ENCODE assay signal across 1 cellular context in genomic region chr22:39953101-39953500, GRCh38.
TF ChIP-seq lines count a peak whose summit lies in the region.

No MANE protein-coding gene starts in this region.

TF ChIP-seq in H1, 55 proteins besides CTCF, POLR2A, EP300 and RAD21:
- no peak for TF ChIP-seq SRF (IDR thresholded peaks at IDR 0.05; ENCODE audit: low read depth, low read length)
- TF ChIP-seq KDM4A (IDR thresholded peaks at IDR 0.05; ENCODE audit: low read depth, low read length, severe bottlenecking) = no peak
- TF ChIP-seq E2F6 (IDR thresholded peaks at IDR 0.05) = no peak
- TF ChIP-seq ATF2 (IDR thresholded peaks at IDR 0.05; ENCODE audit: low read length) = no peak
- no peak for TF ChIP-seq CEBPB (IDR thresholded peaks at IDR 0.05; ENCODE audit: low read depth, low read length)
- TF ChIP-seq NRF1 (IDR thresholded peaks at IDR 0.05; ENCODE audit: low read depth, low read length) = no peak
- TF ChIP-seq EZH2 (IDR thresholded peaks at IDR 0.05; ENCODE audit: low read depth, low read length, severe bottlenecking) = no peak
- TF ChIP-seq FOSL1 (IDR thresholded peaks at IDR 0.05; ENCODE audit: insufficient read depth, low read depth, low read length) = no peak
- TF ChIP-seq BACH1 (IDR thresholded peaks at IDR 0.05; ENCODE audit: low read length) = no peak
- TF ChIP-seq CBX5 (IDR thresholded peaks at IDR 0.05; ENCODE audit: low read depth, low read length) = no peak
- TF ChIP-seq SP1 (IDR thresholded peaks at IDR 0.05; ENCODE audit: low read depth, low read length) = no peak
- TF ChIP-seq KDM5A (IDR thresholded peaks at IDR 0.05; ENCODE audit: low read length) = no peak
- no peak for TF ChIP-seq EGR1 (IDR thresholded peaks at IDR 0.05; ENCODE audit: borderline replicate concordance, low read depth, low read length)
- TF ChIP-seq RNF2 (IDR thresholded peaks at IDR 0.05; ENCODE audit: borderline replicate concordance, low read depth, low read length, missing control alignments, poor library complexity, severe bottlenecking) = no peak
- TF ChIP-seq ASH2L (IDR thresholded peaks at IDR 0.05; ENCODE audit: low read length) = no peak
- no peak for TF ChIP-seq BRCA1 (IDR thresholded peaks at IDR 0.05; ENCODE audit: low read depth, low read length)
